ENCODE assay signal across 8 cellular contexts in genomic region chr1:207823880-207824566, GRCh38.
DNase-seq lines count a peak whose midpoint lies in the region; ATAC-seq and TF ChIP-seq lines count a peak whose summit lies in the region.

No MANE protein-coding gene starts in this region.

- H3K9me3 ChIP-seq in CD4-positive, CD25-positive, alpha-beta regulatory T cell (ENCODE audit: control insufficient read depth in 2 of 2, low read length in 2 of 2): no peaks in the 10 kb centered on the region

- H3K27ac ChIP-seq in CD4-positive, CD25-positive, alpha-beta regulatory T cell (ENCODE audit: insufficient read depth, low read length, poor library complexity, severe bottlenecking): peak overlapping the region; percentile 95

- no peaks in the 10 kb centered on the region for H3K27me3 ChIP-seq in CD4-positive, CD25-positive, alpha-beta regulatory T cell (ENCODE audit: control insufficient read depth, insufficient read depth, low read length)

- H3K4me1 Mint-ChIP-seq in CD4-positive, CD25-positive, alpha-beta regulatory T cell: peaks cover 31 to 97% (median 64%) of the 10 kb centered on the region in 4 donors
- peaks cover 65% of the 10 kb centered on the region for H3K4me1 Mint-ChIP-seq in activated CD4-positive, alpha-beta T cell treated with anti-CD3 and anti-CD28 coated beads, Interleukin-2, amount 10 ng/mL, durations not matched to agents 24 days and 14 days

- DNase-seq in CD4-positive, CD25-positive, alpha-beta regulatory T cell: peak; percentile 76 to 92 (median 90)
- DNase-seq in GM20000 (ENCODE audit: low spot score) (peak; percentile 55), LNCaP clone FGC (ENCODE audit: low read depth) (peak; percentile 100), choroid plexus epithelial cell (ENCODE audit: low read depth) (peak; percentile 98), left lobe of liver (ENCODE audit: low spot score) (peak; percentile 90), KG1 (lab: John Stamatoyannopoulos, UW) (no peak)
- peak; percentile 91 for DNase-seq in activated CD4-positive, alpha-beta T cell treated with anti-CD3 and anti-CD28 coated beads, Interleukin-2, amount 10 ng/mL, durations not matched to agents 24 days and 14 days
- peak in 3 of 4 experiments; percentile 41 to 59 (median 57) for DNase-seq in stimulated activated CD4-positive, alpha-beta T cell treated with anti-CD3 and anti-CD28 coated beads, Interleukin-1b, Interleukin-23, amount 100 ng/mL, for 24 hours (ENCODE audit: low read depth in 4 of 4, low spot score in 1 of 4)

- peak; percentile 23 for TF ChIP-seq CTCF in GM20000 (IDR thresholded peaks at IDR 0.05; ENCODE audit: extremely low read depth, missing control alignments)
- peak; percentile 60 for TF ChIP-seq CTCF in LNCaP clone FGC (IDR thresholded peaks at IDR 0.05; ENCODE audit: control insufficient read depth, extremely low read depth, insufficient read depth)
- TF ChIP-seq CTCF in choroid plexus epithelial cell (conservative IDR thresholded peaks at IDR 0.05; ENCODE audit: low read depth, low read length): peak; percentile 72

- peak overlapping the region; percentile 96 to 100 (median 98) for H3K27ac Mint-ChIP-seq in CD4-positive, CD25-positive, alpha-beta regulatory T cell
- H3K27ac Mint-ChIP-seq in activated CD4-positive, alpha-beta T cell treated with anti-CD3 and anti-CD28 coated beads, Interleukin-2, amount 10 ng/mL, durations not matched to agents 24 days and 14 days: peak overlapping the region; percentile 92

- peaks cover 0 to 3% (median 0%) of the 10 kb centered on the region in 7 donors for H3K9me3 Mint-ChIP-seq in CD4-positive, CD25-positive, alpha-beta regulatory T cell
- H3K9me3 Mint-ChIP-seq in activated CD4-positive, alpha-beta T cell treated with anti-CD3 and anti-CD28 coated beads, Interleukin-2, amount 10 ng/mL, durations not matched to agents 24 days and 14 days: peaks cover 4% of the 10 kb centered on the region

- H3K4me1 ChIP-seq in CD4-positive, CD25-positive, alpha-beta regulatory T cell (ENCODE audit: control insufficient read depth, insufficient read depth, low read length, poor library complexity, severe bottlenecking): peaks cover 77% of the 10 kb centered on the region

- ATAC-seq in CD4-positive, CD25-positive, alpha-beta regulatory T cell (ENCODE audit: low read depth in 2 of 2): peak; percentile 66 to 67
- peak; percentile 59 for ATAC-seq in left lobe of liver

- H3K4me3 Mint-ChIP-seq in CD4-positive, CD25-positive, alpha-beta regulatory T cell: peak overlapping the region; percentile 87 to 97 (median 93)
- H3K4me3 Mint-ChIP-seq in activated CD4-positive, alpha-beta T cell treated with anti-CD3 and anti-CD28 coated beads, Interleukin-2, amount 10 ng/mL, durations not matched to agents 24 days and 14 days: peak overlapping the region; percentile 83

- H3K27me3 Mint-ChIP-seq in CD4-positive, CD25-positive, alpha-beta regulatory T cell: peaks cover 11% of the 10 kb centered on the region
- H3K27me3 Mint-ChIP-seq in activated CD4-positive, alpha-beta T cell treated with anti-CD3 and anti-CD28 coated beads, Interleukin-2, amount 10 ng/mL, durations not matched to agents 24 days and 14 days: peaks cover 2% of the 10 kb centered on the region

- intact Hi-C loops in activated CD4-positive, alpha-beta T cell treated with anti-CD3 and anti-CD28 coated beads, Interleukin-2, amount 10 ng/mL, durations not matched to agents 24 days and 14 days (cut with micrococcal nuclease): loop anchor here (1.0 to 2.0 kb wide), 2 partner anchors 8 to 71 kb away; partner anchors contain the start of gene CD46

- H3K36me3 Mint-ChIP-seq in CD4-positive, CD25-positive, alpha-beta regulatory T cell: peaks cover 24% of the 10 kb centered on the region
- H3K36me3 Mint-ChIP-seq in activated CD4-positive, alpha-beta T cell treated with anti-CD3 and anti-CD28 coated beads, Interleukin-2, amount 10 ng/mL, durations not matched to agents 24 days and 14 days (ENCODE audit: low read depth): peaks cover 16% of the 10 kb centered on the region

- H3K4me3 ChIP-seq in CD4-positive, CD25-positive, alpha-beta regulatory T cell (ENCODE audit: low read depth, low read length): peak overlapping the region; percentile 95
- H3K4me3 ChIP-seq in LNCaP clone FGC (ENCODE audit: low read depth, low read length) (peak overlapping the region; percentile 83), choroid plexus epithelial cell (ENCODE audit: low read depth, low read length) (peak overlapping the region; percentile 42)

- H3K36me3 ChIP-seq in CD4-positive, CD25-positive, alpha-beta regulatory T cell (ENCODE audit: control insufficient read depth, insufficient read depth, low read length): peaks cover 8% of the 10 kb centered on the region

Comparison
In these comparisons a context has a peak if more than half of its experiments do, and no peak if none do; other contexts are left out.
1. H3K4me3 ChIP-seq: peak in every context shown above with its lines; median percentile 95 in CD4-positive, CD25-positive, alpha-beta regulatory T cell; 83 in LNCaP clone FGC; 42 in choroid plexus epithelial cell.